ENCODE assay signal across 8 cellular contexts in the genomic region with DNA sequence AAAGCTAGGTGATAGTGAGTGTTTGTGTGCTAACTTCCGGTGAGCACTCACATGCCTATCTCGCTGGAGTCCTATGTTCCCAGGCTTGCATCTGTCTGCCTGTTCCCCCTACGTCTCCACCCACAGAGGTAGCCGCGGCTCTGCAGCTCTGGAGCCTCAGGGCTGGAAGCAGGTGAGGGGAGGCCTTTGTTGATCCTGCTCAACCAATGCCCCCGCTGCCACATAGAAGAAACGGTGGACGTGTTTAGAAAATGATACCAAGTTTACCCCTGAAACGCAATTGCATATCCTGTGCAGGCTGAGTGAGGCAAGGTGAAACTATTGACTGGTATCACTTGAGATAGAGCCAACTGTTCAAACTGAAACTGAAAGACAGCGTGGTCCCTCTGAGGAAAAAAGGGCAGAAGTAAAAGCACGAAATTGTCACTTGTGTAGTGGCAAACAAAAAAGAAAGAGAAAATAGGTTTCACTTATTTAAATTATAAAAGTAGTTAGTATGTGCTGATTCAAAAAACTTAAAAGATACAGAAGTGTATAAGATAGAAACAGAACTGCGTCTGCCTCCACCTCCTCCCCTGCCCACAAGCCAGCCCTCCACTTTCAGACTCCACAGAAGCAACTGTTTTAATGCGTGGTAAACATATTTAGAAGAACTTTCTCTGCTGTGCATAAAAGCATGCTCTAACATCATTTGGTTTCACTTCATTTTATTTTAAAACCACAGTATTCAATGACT. TPM values are rescaled to one million over a fixed set of nuclear protein-coding genes. Genes with fewer than 3 reads are reported as not detected.
DNase-seq lines count a peak whose midpoint lies in the region; ATAC-seq and TF ChIP-seq lines count a peak whose summit lies in the region.

No MANE protein-coding gene starts in this region.

- H3K27me3 ChIP-seq in Karpas-422 (ENCODE audit: low read length) (peaks cover 4% of the 10 kb centered on the region; the same call in 1 of the 2 replicates), right cardiac atrium (ENCODE audit: control insufficient read depth, insufficient read depth) (no peaks in the 10 kb centered on the region), PC-3 (ENCODE audit: low read length) (no peaks in the 10 kb centered on the region)

- no peaks in the 10 kb centered on the region for H3K36me3 ChIP-seq in Karpas-422 (ENCODE audit: insufficient read depth, low read length)
- H3K36me3 ChIP-seq in PC-3 (ENCODE audit: low read depth, low read length), result no peaks in the 10 kb centered on the region

- H3K9me2 ChIP-seq in Karpas-422 (replicated peaks; ENCODE audit: insufficient read depth, low read length), result no peaks in the 10 kb centered on the region
- no peaks in the 10 kb centered on the region for H3K9me2 ChIP-seq in PC-3 (replicated peaks; ENCODE audit: low read length)

- DNase-seq in Karpas-422 (no peak), right cardiac atrium (no peak), PC-3 (no peak), NCI-H524 (lab: John Stamatoyannopoulos, UW) (no peak)
- peak; percentile 32 for DNase-seq in activated CD4-positive, alpha-beta T cell treated with anti-CD3 and anti-CD28 coated beads, Interleukin-2, amount 50 U/mL, for 4 hours
- DNase-seq in stimulated activated CD8-positive, alpha-beta memory T cell treated with anti-CD3 and anti-CD28 coated beads, Interleukin-7, amount 100 ng/mL, for 24 hours (ENCODE audit: low read depth), result peak; percentile 20

- POLR2A ChIA-PET in PC-3 (lab: Charles Lee; ENCODE audit: unreplicated experiment), result no interaction called here

- H3K9ac ChIP-seq in Karpas-422 (ENCODE audit: low read length) (peak overlapping the region; percentile 11; the same call in 1 of the 2 replicates), PC-3 (ENCODE audit: low read length) (no peak overlapping the region)

- no TSS peak for BruUV-seq in PC-3 (replicated peaks; lab: Mats Ljungman, UMichigan)

- H2AFZ ChIP-seq in Karpas-422 (ENCODE audit: low read length), result peak overlapping the region; percentile 13; the same call in 1 of the 2 replicates
- no peak overlapping the region for H2AFZ ChIP-seq in PC-3 (ENCODE audit: low read length)

- 62% methylated on average over 13 of the region's 13 CpGs for WGBS in right cardiac atrium

- H3K79me2 ChIP-seq in Karpas-422 (ENCODE audit: low read length) (no peaks in the 10 kb centered on the region), PC-3 (ENCODE audit: low read length) (no peaks in the 10 kb centered on the region)

- intact Hi-C loops in right cardiac atrium (cut with DNase I) (no loop called here), PC-3 (cut with micrococcal nuclease) (no loop called here)

- H3K4me2 ChIP-seq in Karpas-422 (ENCODE audit: low read depth, low read length, poor library complexity, severe bottlenecking), result peak overlapping the region; percentile 53
- no peak overlapping the region for H3K4me2 ChIP-seq in PC-3 (ENCODE audit: low read length)

- H3K27ac ChIP-seq in Karpas-422 (ENCODE audit: low read length), result no peak overlapping the region
- no peak overlapping the region for H3K27ac ChIP-seq in right cardiac atrium (ENCODE audit: low read length)
- no peak overlapping the region for H3K27ac ChIP-seq in PC-3 (ENCODE audit: low read length)

- H3K4me1 ChIP-seq in Karpas-422 (ENCODE audit: low read length) (peaks cover 10% of the 10 kb centered on the region), right cardiac atrium (ENCODE audit: control insufficient read depth, insufficient read depth, low read length) (no peaks in the 10 kb centered on the region), PC-3 (ENCODE audit: insufficient read depth, low read length) (peaks cover 13% of the 10 kb centered on the region)

- peak; percentile 96 for ATAC-seq in GM21529 (IDR thresholded peaks at IDR 0.05; ENCODE audit: unreplicated experiment)
- ATAC-seq in right cardiac atrium, result peak; percentile 44 to 58
- ATAC-seq in PC-3, result no peak

- H3K4me3 ChIP-seq in GM08714 (ENCODE audit: low read length) (peak overlapping the region; percentile 40; the same call in 1 of the 2 replicates), Karpas-422 (ENCODE audit: low read length) (peak overlapping the region; percentile 38; the same call in 1 of the 2 replicates), right cardiac atrium (ENCODE audit: low read length) (peak overlapping the region; percentile 34), PC-3 (ENCODE audit: low read length) (no peak overlapping the region)

- no peak for TF ChIP-seq CTCF in PC-3 (conservative IDR thresholded peaks at IDR 0.05; ENCODE audit: low read depth, low read length)

- H3K9me3 ChIP-seq in Karpas-422 (ENCODE audit: low read length), result no peaks in the 10 kb centered on the region
- no peaks in the 10 kb centered on the region for H3K9me3 ChIP-seq in right cardiac atrium (ENCODE audit: control insufficient read depth, low read length)
- H3K9me3 ChIP-seq in PC-3 (ENCODE audit: low read length), result no peaks in the 10 kb centered on the region

- CTCF ChIA-PET in PC-3 (lab: Charles Lee), result no interaction called here

- no peaks in the 10 kb centered on the region for H4K20me1 ChIP-seq in Karpas-422 (ENCODE audit: insufficient read depth, low read depth, low read length)
- no peaks in the 10 kb centered on the region for H4K20me1 ChIP-seq in PC-3 (ENCODE audit: low read length)

- H3F3A ChIP-seq in PC-3 (ENCODE audit: low read length, unreplicated experiment), result no peaks in the 10 kb centered on the region

RNA-seq across cellular contexts. Expression of a gene that starts 38.6 kb away (rescaled TPM):
- 12.9 and 14.3 TPM in 2 replicates for total RNA-seq in Karpas-422 (2014; rRNA removed; shearing (Covaris generic); ENCODE audit: low replicate concordance)
- total RNA-seq in right cardiac atrium (10 to 100 TPM; 40.4 to 76.3 (median 44.8) TPM), PC-3 (2014; rRNA removed) (127 and 146 TPM in 2 replicates)
- 29.7 TPM for polyA plus RNA-seq in right cardiac atrium

Comparison
In these comparisons a context has a peak if more than half of its experiments do, and no peak if none do; other contexts are left out.
1. DNase-seq: peak in activated CD4-positive, alpha-beta T cell treated with anti-CD3 and anti-CD28 coated beads, Interleukin-2, amount 50 U/mL, for 4 hours (2 of 2) and stimulated activated CD8-positive, alpha-beta memory T cell treated with anti-CD3 and anti-CD28 coated beads, Interleukin-7, amount 100 ng/mL, for 24 hours (single experiment); none in Karpas-422 (single experiment), right cardiac atrium (0 of 3), PC-3 (single experiment) and NCI-H524 (0 of 2).